Comparison of ENCODE assay signal across 8 cellular contexts in the genomic region with DNA sequence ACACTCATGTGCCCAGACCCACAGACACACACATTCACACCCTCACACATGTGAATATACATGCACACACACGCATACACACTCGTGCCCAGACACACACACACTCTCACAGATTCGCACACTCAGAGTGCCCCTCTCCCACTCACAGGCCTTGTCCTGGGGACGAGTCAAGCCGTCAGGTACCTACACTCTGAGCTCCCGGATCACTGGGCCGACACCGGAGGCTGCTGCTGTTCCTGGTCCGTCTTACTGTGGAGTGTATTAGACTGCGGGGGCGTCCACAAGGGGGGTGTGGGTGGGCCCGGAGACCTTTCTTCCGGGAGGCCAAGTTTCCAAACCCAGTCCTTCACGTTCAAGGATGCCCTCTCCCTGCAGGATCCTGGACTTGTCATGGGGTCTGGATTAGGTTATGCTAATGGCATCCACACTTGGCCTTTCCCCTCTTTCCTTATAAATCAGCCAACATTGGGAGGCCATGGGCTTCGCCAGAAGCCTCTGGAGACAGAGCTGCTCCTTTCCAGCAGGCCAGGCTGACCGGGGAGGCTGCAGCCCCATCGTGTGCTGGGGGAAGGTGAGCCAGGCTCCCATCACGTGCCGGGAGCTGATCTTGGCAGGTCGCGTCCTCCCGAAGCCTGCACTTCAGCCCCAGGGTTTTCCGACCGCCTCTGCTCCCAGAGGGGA.
DNase-seq lines count a peak whose midpoint lies in the region; ATAC-seq and TF ChIP-seq lines count a peak whose summit lies in the region.
"Not testable (repeated sequence)": the region's sequence is repeated elsewhere in the genome, so short reads cannot be mapped to it uniquely, and the experiment has no call there.

No MANE protein-coding gene starts in this region.

- TF ChIP-seq POLR2A in body of pancreas (IDR thresholded peaks at IDR 0.05); vagina (IDR thresholded peaks at IDR 0.05): not testable (repeated sequence)

- ATAC-seq in SK-N-SH treated with all-trans-retinoic acid at 6 μM for 48 hours, result peak; percentile 6; the same call in 1 of the 3 replicates
- ATAC-seq in body of pancreas, result peak; percentile 31
- ATAC-seq in heart right ventricle, result peak; percentile 7 to 56 (median 30)

- H3K27me3 ChIP-seq in body of pancreas; heart right ventricle; muscle layer of colon (ENCODE audit: control insufficient read depth in 1 of 2, insufficient read depth in 2 of 2, low read length in 2 of 2); vagina: not testable (repeated sequence)

- 71 to 80% methylated on average over 17 to 22 of the region's 24 CpGs for WGBS in body of pancreas, 2 donors
- whole genome bisulfite sequencing in heart right ventricle, 2 donors, result 71 to 78% methylated on average over 24 of the region's 24 CpGs

- not testable (repeated sequence) for TF ChIP-seq CTCF in body of pancreas (IDR thresholded peaks at IDR 0.05); heart right ventricle (IDR thresholded peaks at IDR 0.05); vagina (IDR thresholded peaks at IDR 0.05)

- H3K9ac ChIP-seq in muscle layer of colon (ENCODE audit: low read length), result not testable (repeated sequence)

- not testable (repeated sequence) for H3K27ac ChIP-seq in body of pancreas
- peak overlapping the region in 4 of 10 donors; percentile 22 to 60 (median 42) for H3K27ac ChIP-seq in heart right ventricle
- peak overlapping the region; percentile 52 for H3K27ac ChIP-seq in muscle layer of colon (ENCODE audit: low read depth, low read length)
- peak overlapping the region in 12 of 21 experiments; percentile 13 to 86 (median 66) for H3K27ac ChIP-seq in skin epidermis
- peak overlapping the region; percentile 77 for H3K27ac ChIP-seq in vagina

- DNase-seq in Daoy (ENCODE audit: low read depth) (peak; percentile 42), fibroblast of gingiva (ENCODE audit: low read depth) (peak; percentile 60), vagina (ENCODE audit: extremely low spot score in 2 of 2) (peak in 1 of 2 donors; percentile 86)
- not testable (repeated sequence) for DNase-seq in body of pancreas, heart right ventricle

- H3K9me3 ChIP-seq in body of pancreas; muscle layer of colon (ENCODE audit: low read length); vagina: not testable (repeated sequence)
- peaks cover 0 to 23% (median 0%) of the 10 kb centered on the region in 11 donors for H3K9me3 ChIP-seq in heart right ventricle

- not testable (repeated sequence) for H3K36me3 ChIP-seq in body of pancreas (replicated peaks in 1 of 2; ENCODE audit: insufficient read depth in 1 of 2, low read depth in 2 of 2); heart right ventricle; muscle layer of colon (ENCODE audit: insufficient read depth, low read length); vagina

- H3K4me3 ChIP-seq in body of pancreas; heart right ventricle; muscle layer of colon (ENCODE audit: low read depth in 1 of 2, low read length in 2 of 2): not testable (repeated sequence)
- H3K4me3 ChIP-seq in skin epidermis (peak overlapping the region in 1 of 7 experiments; percentile 23), vagina (peak overlapping the region; percentile 21 to 24)

- intact Hi-C loops in body of pancreas (cut with DNase I); heart right ventricle (cut with DNase I); vagina (cut with DNase I): not testable (repeated sequence)

- H3K4me1 ChIP-seq in body of pancreas, result not testable (repeated sequence)
- H3K4me1 ChIP-seq in heart right ventricle (peaks cover 0 to 20% (median 0%) of the 10 kb centered on the region in 9 donors), muscle layer of colon (ENCODE audit: insufficient read depth, low read length) (peaks cover 16% of the 10 kb centered on the region), vagina (peaks cover 20% of the 10 kb centered on the region)
